In the genomic region with DNA sequence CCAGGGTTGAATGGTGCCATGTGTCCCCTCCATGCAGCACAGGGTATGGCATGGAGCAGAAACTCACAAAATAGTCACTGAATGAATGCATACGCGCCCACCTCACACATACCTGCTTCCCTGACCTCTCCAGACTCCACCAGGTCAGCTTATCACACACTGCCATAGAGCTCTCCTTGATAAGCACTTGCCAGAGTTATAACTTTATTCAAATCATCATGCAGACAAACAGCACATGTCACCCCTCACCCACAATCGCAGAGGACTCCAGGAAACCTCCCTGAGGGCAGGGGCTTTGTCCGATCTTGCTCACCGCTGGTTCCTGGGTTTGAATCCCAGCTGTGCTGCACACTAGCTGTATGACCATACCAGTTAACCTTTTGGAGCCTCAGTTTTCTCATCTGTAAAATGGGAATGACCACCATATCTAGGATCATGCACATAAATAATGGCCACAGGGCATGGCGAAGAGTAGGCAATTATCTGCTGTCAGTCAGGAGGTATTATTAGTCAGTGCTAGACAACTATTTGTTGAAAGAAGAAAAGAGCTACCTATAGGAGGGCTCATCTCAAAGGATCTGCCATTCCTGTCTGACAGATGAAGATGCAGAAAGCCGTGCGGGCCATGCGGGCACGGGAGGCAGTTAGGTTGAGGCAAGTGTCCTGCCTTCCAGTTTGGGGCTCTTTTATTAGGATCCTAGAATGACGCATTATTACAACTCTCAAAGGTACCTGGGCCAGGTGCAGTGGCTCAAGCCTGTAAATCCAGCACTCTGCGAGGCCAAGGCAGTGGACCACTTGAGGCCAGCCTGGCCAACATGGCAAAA, we compare ENCODE assay signal across 12 cellular contexts. TPM values are rescaled to one million over a fixed set of nuclear protein-coding genes. Genes with fewer than 3 reads are reported as not detected.
A peak's percentile ranks its signal among the peaks of the same experiment; 100 is the strongest.
DNase-seq lines count a peak whose midpoint lies in the region; ATAC-seq and TF ChIP-seq lines count a peak whose summit lies in the region.
"Had no signal": no experiment of that assay in that cellular context is flagged by ENCODE, and none has a peak within 500 bp of the region (broad histone marks: within the 10 kb centered on the region; RNA-seq: fewer than 3 reads in every experiment).

No MANE protein-coding gene starts in this region.

- no peaks in the 10 kb centered on the region for H3K27me3 Mint-ChIP-seq in activated CD4-positive, alpha-beta T cell treated with anti-CD3 and anti-CD28 coated beads for 36 hours
- H3K27me3 Mint-ChIP-seq in effector memory CD8-positive, alpha-beta T cell: no peaks in the 10 kb centered on the region
- H3K27me3 Mint-ChIP-seq in progenitor cell of endocrine pancreas (no peaks in the 10 kb centered on the region), Caco-2 (ENCODE audit: insufficient read depth, unreplicated experiment) (no peaks in the 10 kb centered on the region)

- no peaks in the 10 kb centered on the region for H3K9me3 Mint-ChIP-seq in activated CD4-positive, alpha-beta T cell treated with anti-CD3 and anti-CD28 coated beads for 36 hours (ENCODE audit: low read depth)
- no peaks in the 10 kb centered on the region for H3K9me3 Mint-ChIP-seq in effector memory CD8-positive, alpha-beta T cell
- H3K9me3 Mint-ChIP-seq in progenitor cell of endocrine pancreas (ENCODE audit: low read depth): no peaks in the 10 kb centered on the region
- no peaks in the 10 kb centered on the region for H3K9me3 Mint-ChIP-seq in Caco-2 (ENCODE audit: unreplicated experiment)

- BruUV-seq in Caco-2 (replicated peaks; lab: Mats Ljungman, UMichigan): no TSS peak

- peaks cover 2% of the 10 kb centered on the region for H3K36me3 ChIP-seq in Caco-2 (ENCODE audit: control insufficient read depth, insufficient read depth, low read length)
- H3K36me3 ChIP-seq: brain microvascular endothelial cell had no signal

- H3K27ac ChIP-seq in RWPE1: peak overlapping the region; percentile 31; the same call in 1 of the 2 replicates

- H3K9me3 ChIP-seq in Caco-2: no peaks in the 10 kb centered on the region
- H3K9me3 ChIP-seq: gastrocnemius medialis had no signal

- H3K4me1 ChIP-seq in Caco-2: no peaks in the 10 kb centered on the region

- TF ChIP-seq CTCF in RWPE1 (conservative IDR thresholded peaks at IDR 0.05; ENCODE audit: low read depth): no peak
- no peak for TF ChIP-seq CTCF in progenitor cell of endocrine pancreas (IDR thresholded peaks at IDR 0.05; ENCODE audit: unreplicated experiment)
- TF ChIP-seq CTCF in Caco-2 (IDR thresholded peaks at IDR 0.05; ENCODE audit: insufficient read depth in 1 of 2, low read depth in 1 of 2, low read length in 1 of 2, severe bottlenecking in 1 of 2, unreplicated experiment in 1 of 2): no peak

- H3K27ac Mint-ChIP-seq in activated CD4-positive, alpha-beta T cell treated with anti-CD3 and anti-CD28 coated beads for 36 hours: peak overlapping the region; percentile 94
- H3K27ac Mint-ChIP-seq in effector memory CD8-positive, alpha-beta T cell: peak overlapping the region; percentile 92 to 98
- peak overlapping the region; percentile 58 for H3K27ac Mint-ChIP-seq in progenitor cell of endocrine pancreas
- no peak overlapping the region for H3K27ac Mint-ChIP-seq in Caco-2 (ENCODE audit: unreplicated experiment)

- intact Hi-C loops in activated CD4-positive, alpha-beta T cell treated with anti-CD3 and anti-CD28 coated beads for 36 hours (cut with DNase I, micrococcal nuclease): no loop called here
- intact Hi-C loops in Caco-2 (cut with micrococcal nuclease; ENCODE audit: unreplicated experiment): loop anchor here (2.0 kb wide), 1 partner anchor 33 kb away; no protein-coding TSS in a partner anchor

- H3K4me1 Mint-ChIP-seq in activated CD4-positive, alpha-beta T cell treated with anti-CD3 and anti-CD28 coated beads for 36 hours: peaks cover 47% of the 10 kb centered on the region
- peaks cover 40 to 51% of the 10 kb centered on the region in 2 donors for H3K4me1 Mint-ChIP-seq in effector memory CD8-positive, alpha-beta T cell (ENCODE audit: low read depth in 2 of 2)
- H3K4me1 Mint-ChIP-seq in progenitor cell of endocrine pancreas (ENCODE audit: low read depth) (no peaks in the 10 kb centered on the region), Caco-2 (ENCODE audit: low read depth, unreplicated experiment) (no peaks in the 10 kb centered on the region)

- H3K36me3 Mint-ChIP-seq in activated CD4-positive, alpha-beta T cell treated with anti-CD3 and anti-CD28 coated beads for 36 hours (ENCODE audit: low read depth): peaks cover 31% of the 10 kb centered on the region
- peaks cover 42% of the 10 kb centered on the region for H3K36me3 Mint-ChIP-seq in effector memory CD8-positive, alpha-beta T cell (ENCODE audit: insufficient read depth)
- H3K36me3 Mint-ChIP-seq in progenitor cell of endocrine pancreas (ENCODE audit: insufficient read depth) (peaks cover 18% of the 10 kb centered on the region), Caco-2 (ENCODE audit: insufficient read depth, unreplicated experiment) (peaks cover 28% of the 10 kb centered on the region)

- no peaks in the 10 kb centered on the region for H3K27me3 ChIP-seq in Caco-2 (replicated peaks; ENCODE audit: control insufficient read depth, insufficient read depth, low read length)
- H3K27me3 ChIP-seq: brain microvascular endothelial cell, gastrocnemius medialis had no signal

- CTCF ChIA-PET in activated CD4-positive, alpha-beta T cell treated with anti-CD3 and anti-CD28 coated beads for 36 hours (lab: Charles Lee): interaction anchor here (0.8 to 3.0 kb wide), 5 partner anchors 10 to 114 kb away, joined by 3 to 11 read pairs (median 4); no protein-coding TSS in a partner anchor
- CTCF ChIA-PET in RWPE1 (lab: Yijun Ruan, JAX) (no interaction called here), Caco-2 (lab: Charles Lee) (interaction anchor here (0.6 kb wide), 1 partner anchor 163 kb away, joined by 3 read pairs; no protein-coding TSS in a partner anchor)

- no peak for ATAC-seq in activated CD4-positive, alpha-beta T cell treated with anti-CD3 and anti-CD28 coated beads for 36 hours
- ATAC-seq in effector memory CD8-positive, alpha-beta T cell (replicated peaks): no peak
- ATAC-seq: gastrocnemius medialis had no signal

- DNase-seq in activated CD4-positive, alpha-beta T cell treated with anti-CD3 and anti-CD28 coated beads for 36 hours: no peak
- no peak for DNase-seq in activated CD4-positive, alpha-beta T cell treated with anti-CD3 and anti-CD28 coated beads, Interleukin-2, amount 50 U/mL, for 1 hour
- DNase-seq in RWPE1 (ENCODE audit: low spot score) (no peak), progenitor cell of endocrine pancreas (ENCODE audit: low spot score, unreplicated experiment) (no peak), globus pallidus (ENCODE audit: low spot score) (no peak), Caco-2 (no peak), glomerular visceral epithelial cell (ENCODE audit: extremely low spot score) (no peak)
- DNase-seq in effector memory CD8-positive, alpha-beta T cell: no peak
- DNase-seq: gastrocnemius medialis; NK-92 treated with Interleukin-12 subunit alpha and Interleukin-12 subunit beta, amount 100 ng/mL, for 24 hours had no signal

- POLR2A ChIA-PET in activated CD4-positive, alpha-beta T cell treated with anti-CD3 and anti-CD28 coated beads for 36 hours (lab: Charles Lee): interaction anchor here (0.6 kb wide), 2 partner anchors 17 to 30 kb away, joined by 3 to 4 read pairs; no protein-coding TSS in a partner anchor
- POLR2A ChIA-PET in RWPE1 (lab: Yijun Ruan, JAX; ENCODE audit: low non-redundant PET) (interaction anchor here (0.7 kb wide), 1 partner anchor 32 kb away, joined by 6 read pairs; no protein-coding TSS in a partner anchor), Caco-2 (lab: Charles Lee) (no interaction called here)

- no peak overlapping the region for H3K4me3 ChIP-seq in Caco-2 (ENCODE audit: low read depth, low read length)
- H3K4me3 ChIP-seq: gastrocnemius medialis had no signal

- H3K4me3 Mint-ChIP-seq in activated CD4-positive, alpha-beta T cell treated with anti-CD3 and anti-CD28 coated beads for 36 hours: no peak overlapping the region
- peak overlapping the region; percentile 62 to 75 for H3K4me3 Mint-ChIP-seq in effector memory CD8-positive, alpha-beta T cell
- H3K4me3 Mint-ChIP-seq in progenitor cell of endocrine pancreas (ENCODE audit: low read depth) (no peak overlapping the region), Caco-2 (ENCODE audit: unreplicated experiment) (no peak overlapping the region)

RNA-seq across cellular contexts. Expression of a gene that starts 14.0 kb away (rescaled TPM):
- total RNA-seq in activated CD4-positive, alpha-beta T cell treated with anti-CD3 and anti-CD28 coated beads for 36 hours: 10 to 100 TPM; 31.6 to 40.0 TPM
- total RNA-seq in progenitor cell of endocrine pancreas: 69.8 and 70.7 TPM in 2 replicates
- total RNA-seq in Caco-2 (2022): 40.7 and 44.5 TPM in 2 replicates

RNA-seq across cellular contexts. Expression of a gene that starts 14.2 kb away (rescaled TPM):
- 1 to 10 TPM; 3.5 to 3.6 TPM for total RNA-seq in activated CD4-positive, alpha-beta T cell treated with anti-CD3 and anti-CD28 coated beads for 36 hours
- total RNA-seq in progenitor cell of endocrine pancreas (6.3 and 7.7 TPM in 2 replicates), Caco-2 (2022) (0.30 TPM in 1 of 2 replicates, not detected in the other)
- total RNA-seq: A172 had no signal

RNA-seq across cellular contexts. Expression of a gene that starts 28.4 kb away (rescaled TPM):
- 1 to 10 TPM; 3.4 to 4.3 TPM for total RNA-seq in activated CD4-positive, alpha-beta T cell treated with anti-CD3 and anti-CD28 coated beads for 36 hours
- total RNA-seq in progenitor cell of endocrine pancreas (0.60 and 0.74 TPM in 2 replicates), Caco-2 (2022) (1.00 and 1.2 TPM in 2 replicates)
- total RNA-seq: gastrocnemius medialis had no signal

RNA-seq across cellular contexts. Expression of a gene that starts 34.4 kb away (rescaled TPM):
- total RNA-seq in activated CD4-positive, alpha-beta T cell treated with anti-CD3 and anti-CD28 coated beads for 36 hours: 10 to 100 TPM; 68.7 to 78.8 TPM
- total RNA-seq in progenitor cell of endocrine pancreas (24.4 and 28.0 TPM in 2 replicates), Caco-2 (2022) (39.6 and 42.5 TPM in 2 replicates)

RNA-seq across cellular contexts. Expression of a gene that starts 34.6 kb away (rescaled TPM):
- 10 to 100 TPM; 11.1 to 16.4 TPM for total RNA-seq in activated CD4-positive, alpha-beta T cell treated with anti-CD3 and anti-CD28 coated beads for 36 hours
- total RNA-seq in progenitor cell of endocrine pancreas (57.6 and 63.6 TPM in 2 replicates), Caco-2 (2022) (27.7 and 30.1 TPM in 2 replicates)

Comparison
In these comparisons a context has a peak if more than half of its experiments do, and no peak if none do; other contexts are left out.
1. H3K4me3 Mint-ChIP-seq: peak in effector memory CD8-positive, alpha-beta T cell (2 of 2); none in activated CD4-positive, alpha-beta T cell treated with anti-CD3 and anti-CD28 coated beads for 36 hours (single experiment), progenitor cell of endocrine pancreas (single experiment) and Caco-2 (single experiment).